8 cellular contexts compared by ENCODE assay signal in genomic region chr2:28394331-28394877, GRCh38. TPM values are rescaled to one million over a fixed set of nuclear protein-coding genes. Genes with fewer than 3 reads are reported as not detected.
DNase-seq lines count a peak whose midpoint lies in the region; ATAC-seq lines count a peak whose summit lies in the region.

No MANE protein-coding gene starts in this region.

- DNase-seq in activated gamma-delta T cell treated with Interleukin-2 at 50 U/mL for 16 hours (peak; percentile 36), activated gamma-delta T cell (lab: John Stamatoyannopoulos, UW) (no peak)
- no peak for DNase-seq in activated naive CD8-positive, alpha-beta T cell treated with anti-CD3 and anti-CD28 coated beads for 36 hours
- DNase-seq in stimulated activated CD4-positive, alpha-beta T cell treated with anti-CD3 and anti-CD28 coated beads, Interleukin-2, amount 100 ng/mL, for 48 hours = no peak

- peak overlapping the region; percentile 56 for H3K4me3 ChIP-seq in iPS-11a (ENCODE audit: low read depth, low read length)

- H3K36me3 Mint-ChIP-seq in activated naive CD8-positive, alpha-beta T cell treated with anti-CD3 and anti-CD28 coated beads for 36 hours = peaks cover 11% of the 10 kb centered on the region
- no peaks in the 10 kb centered on the region for H3K36me3 Mint-ChIP-seq in stimulated activated memory B cell treated with anti-CD40 and anti-IgM and Interleukin-4, amounts not matched to agents 10 μg/mL and 1 μg/mL and 100 μg/mL, for 72 hours

- no peaks in the 10 kb centered on the region for H3K9me3 Mint-ChIP-seq in activated naive CD8-positive, alpha-beta T cell treated with anti-CD3 and anti-CD28 coated beads for 36 hours
- H3K9me3 Mint-ChIP-seq in stimulated activated memory B cell treated with anti-CD40 and anti-IgM and Interleukin-4, amounts not matched to agents 10 μg/mL and 1 μg/mL and 100 μg/mL, for 72 hours = no peaks in the 10 kb centered on the region

- peaks cover 4% of the 10 kb centered on the region for H3K27me3 Mint-ChIP-seq in activated naive CD8-positive, alpha-beta T cell treated with anti-CD3 and anti-CD28 coated beads for 36 hours
- no peaks in the 10 kb centered on the region for H3K27me3 Mint-ChIP-seq in stimulated activated memory B cell treated with anti-CD40 and anti-IgM and Interleukin-4, amounts not matched to agents 10 μg/mL and 1 μg/mL and 100 μg/mL, for 72 hours

- H3K4me3 Mint-ChIP-seq in activated naive CD8-positive, alpha-beta T cell treated with anti-CD3 and anti-CD28 coated beads for 36 hours = no peak overlapping the region
- no peak overlapping the region for H3K4me3 Mint-ChIP-seq in stimulated activated memory B cell treated with anti-CD40 and anti-IgM and Interleukin-4, amounts not matched to agents 10 μg/mL and 1 μg/mL and 100 μg/mL, for 72 hours

- H3K27ac Mint-ChIP-seq in activated naive CD8-positive, alpha-beta T cell treated with anti-CD3 and anti-CD28 coated beads for 36 hours = peak overlapping the region; percentile 88
- H3K27ac Mint-ChIP-seq in stimulated activated memory B cell treated with anti-CD40 and anti-IgM and Interleukin-4, amounts not matched to agents 10 μg/mL and 1 μg/mL and 100 μg/mL, for 72 hours = peak overlapping the region; percentile 43

- ATAC-seq in stimulated activated memory B cell treated with anti-CD40 and anti-IgM and Interleukin-4, amounts not matched to agents 10 μg/mL and 1 μg/mL and 100 μg/mL, for 72 hours = no peak
- no peak for ATAC-seq in GM19455 (IDR thresholded peaks at IDR 0.05; ENCODE audit: unreplicated experiment)
- ATAC-seq in GM21526 (IDR thresholded peaks at IDR 0.05; ENCODE audit: low FRiP score, unreplicated experiment) = no peak

- H3K4me1 Mint-ChIP-seq in activated naive CD8-positive, alpha-beta T cell treated with anti-CD3 and anti-CD28 coated beads for 36 hours = peaks cover 35% of the 10 kb centered on the region
- peaks cover 14% of the 10 kb centered on the region for H3K4me1 Mint-ChIP-seq in stimulated activated memory B cell treated with anti-CD40 and anti-IgM and Interleukin-4, amounts not matched to agents 10 μg/mL and 1 μg/mL and 100 μg/mL, for 72 hours

RNA-seq across cellular contexts. Expression of gene FOSL2, which starts 1.7 kb away (rescaled TPM):
- 10 to 100 TPM; 32.5 to 39.4 TPM for total RNA-seq in activated naive CD8-positive, alpha-beta T cell treated with anti-CD3 and anti-CD28 coated beads for 36 hours
